In the genomic region with DNA sequence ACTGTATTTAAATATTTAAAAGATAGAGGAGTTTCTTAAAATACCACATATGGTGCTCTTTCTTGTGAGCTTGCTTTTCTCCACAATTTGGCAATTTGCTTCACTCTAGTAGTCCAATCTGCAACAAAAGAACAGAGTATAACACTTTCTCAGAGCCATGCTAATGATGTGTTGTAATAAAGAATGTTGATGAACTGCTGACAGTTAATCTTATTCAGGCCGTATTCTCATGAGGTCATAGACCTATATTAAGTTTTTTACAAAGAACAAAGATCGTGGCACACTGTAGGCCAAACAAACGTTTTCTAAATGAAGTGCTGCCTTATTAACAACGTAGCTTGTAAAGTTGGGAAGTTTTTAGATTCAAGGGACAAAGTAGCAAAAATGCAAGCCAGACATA, we compare ENCODE assay signal across 21 cellular contexts.
A peak's percentile ranks its signal among the peaks of the same experiment; 100 is the strongest.
DNase-seq lines count a peak whose midpoint lies in the region; ATAC-seq and TF ChIP-seq lines count a peak whose summit lies in the region.
"Had no signal": no experiment of that assay in that cellular context is flagged by ENCODE, and none has a peak within 500 bp of the region (broad histone marks: within the 10 kb centered on the region; RNA-seq: fewer than 3 reads in every experiment).

No MANE protein-coding gene starts in this region.

- H3K27ac ChIP-seq in heart left ventricle = peak overlapping the region in 11 of 12 donors; percentile 25 to 65 (median 54)
- H3K27ac ChIP-seq in lung (ENCODE audit: low read depth in 1 of 2, low read length in 1 of 2) = no peak overlapping the region
- peak overlapping the region; percentile 3 to 62 for H3K27ac ChIP-seq in uterus
- H3K27ac ChIP-seq: BLaER1, HL-60, PC-9, SK-N-MC had no signal

- peaks cover 0 to 14% (median 0%) of the 10 kb centered on the region in 12 donors for H3K4me1 ChIP-seq in heart left ventricle
- peaks cover 0 to 2% of the 10 kb centered on the region in 2 donors for H3K4me1 ChIP-seq in lung (ENCODE audit: control insufficient read depth in 2 of 2, insufficient read depth in 2 of 2, low read length in 2 of 2)
- no peaks in the 10 kb centered on the region for H3K4me1 ChIP-seq in uterus
- H3K4me1 ChIP-seq: BLaER1 had no signal

- ATAC-seq in Right ventricle myocardium superior (ENCODE audit: poor library complexity) = peak; percentile 89
- peak; percentile 67 to 89 (median 84) for ATAC-seq in heart left ventricle
- peak; percentile 11 for ATAC-seq in lung (ENCODE audit: insufficient read depth, low FRiP score)
- ATAC-seq: CD8-positive, alpha-beta T cell; GM12878; HCT116 had no signal

- no peaks in the 10 kb centered on the region for H3K27me3 ChIP-seq in heart left ventricle
- no peaks in the 10 kb centered on the region for H3K27me3 ChIP-seq in lung (ENCODE audit: control insufficient read depth, insufficient read depth)
- H3K27me3 ChIP-seq in uterus = no peaks in the 10 kb centered on the region
- H3K27me3 ChIP-seq: BLaER1 had no signal

- WGBS in heart left ventricle, 4 donors = 27 to 50% (median 39%) methylated on average over 4 of the region's 4 CpGs
- 75 to 78% methylated on average over 4 of the region's 4 CpGs for WGBS in lung, 2 donors

- TF ChIP-seq CTCF in heart left ventricle (IDR thresholded peaks at IDR 0.05) (no peak), lung (IDR thresholded peaks at IDR 0.05; ENCODE audit: control extremely low read depth, extremely low read depth) (no peak), uterus (IDR thresholded peaks at IDR 0.05) (no peak), GM20000 (IDR thresholded peaks at IDR 0.05; ENCODE audit: extremely low read depth, missing control alignments) (no peak)

- intact Hi-C loops in Right ventricle myocardium superior (cut with DNase I) (no loop called here), cardiac septum (cut with DNase I) (loop anchor here (10.0 kb wide), 1 partner anchor 279 kb away; no protein-coding TSS in a partner anchor), heart left ventricle (cut with DNase I) (loop anchor here in 1 of 10 donors (10.0 kb wide), 1 partner anchor 519 kb away; no protein-coding TSS in a partner anchor), uterus (cut with DNase I; ENCODE audit: low total_unique reads) (no loop called here)

- H3K36me3 ChIP-seq in heart left ventricle = peaks cover 0 to 98% (median 81%) of the 10 kb centered on the region in 9 donors
- H3K36me3 ChIP-seq in lung (ENCODE audit: control insufficient read depth in 2 of 2, insufficient read depth in 2 of 2, low read length in 2 of 2) = peaks cover 24 to 26% of the 10 kb centered on the region in 2 donors
- no peaks in the 10 kb centered on the region for H3K36me3 ChIP-seq in uterus

- no peaks in the 10 kb centered on the region for H3K9me3 ChIP-seq in heart left ventricle
- no peaks in the 10 kb centered on the region for H3K9me3 ChIP-seq in lung (ENCODE audit: control insufficient read depth in 2 of 2, insufficient read depth in 1 of 2, low read length in 1 of 2)
- no peaks in the 10 kb centered on the region for H3K9me3 ChIP-seq in uterus
- H3K9me3 ChIP-seq: BLaER1 had no signal

- H3K4me3 ChIP-seq in heart left ventricle = no peak overlapping the region
- no peak overlapping the region for H3K4me3 ChIP-seq in lung
- no peak overlapping the region for H3K4me3 ChIP-seq in uterus
- H3K4me3 ChIP-seq: BLaER1, GM12878, PC-9, SK-N-MC had no signal

- TF ChIP-seq POLR2A in heart left ventricle (IDR thresholded peaks at IDR 0.05) = no peak
- no peak for TF ChIP-seq POLR2A in uterus (IDR thresholded peaks at IDR 0.05)

- DNase-seq in Right ventricle myocardium superior = no peak
- no peak for DNase-seq in cardiac septum (ENCODE audit: low spot score)
- DNase-seq in heart left ventricle = no peak
- DNase-seq in lung (ENCODE audit: low spot score) = no peak
- no peak for DNase-seq in uterus
- DNase-seq in NCI-H1436 treated with DMSO at 0.1 percent for 48 hours (lab: John Stamatoyannopoulos, UW) = no peak
- DNase-seq in NCI-H2029 (lab: John Stamatoyannopoulos, UW) = no peak
- no peak for DNase-seq in GM20000 (ENCODE audit: low spot score)
- DNase-seq: 8988T; CD8-positive, alpha-beta T cell; DND-41; NCI-H1436; NCI-H2081; NCI-H510A; NCI-H82; PC-9 had no signal

Comparison
In these comparisons a context has a peak if more than half of its experiments do, and no peak if none do; other contexts are left out.
1. ATAC-seq: peak in every context shown above with its lines; median percentile 89 in Right ventricle myocardium superior; 84 in heart left ventricle; 11 in lung.
2. H3K27ac ChIP-seq: peak in heart left ventricle (11 of 12) and uterus (2 of 2); none in lung (0 of 2).